ENCODE assay signal across 8 cellular contexts in the genomic region with DNA sequence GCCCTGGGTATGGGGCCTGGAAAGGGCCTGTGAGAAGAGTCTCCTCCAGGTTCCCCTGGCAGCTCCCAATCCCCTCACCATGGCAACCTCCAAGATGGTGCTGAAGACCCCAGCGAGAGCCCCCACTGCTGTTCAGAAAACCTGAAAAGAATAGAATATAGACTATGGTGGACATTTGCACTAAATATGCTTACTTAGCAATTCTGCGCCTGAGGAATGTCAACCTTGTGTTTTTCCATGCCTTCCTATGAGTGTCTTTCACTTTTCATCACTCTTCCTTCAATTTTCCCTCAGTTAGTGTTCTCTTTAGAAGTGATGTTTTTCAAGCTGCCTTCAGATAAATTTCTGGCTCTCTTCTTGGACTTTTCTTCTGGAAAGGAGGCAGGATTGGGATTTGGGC.
"Had no signal": no experiment of that assay in that cellular context is flagged by ENCODE, and none has a peak within 500 bp of the region (broad histone marks: within the 10 kb centered on the region; RNA-seq: fewer than 3 reads in every experiment).

No MANE protein-coding gene starts in this region.

- H3K27ac Mint-ChIP-seq: GM23338, HFFc6, IgD-negative memory B cell had no signal

- H3K4me1 Mint-ChIP-seq: GM23338, IgD-negative memory B cell had no signal

- H3K4me2 ChIP-seq: GM23338 had no signal

- H3K4me3 ChIP-seq: GM23338, HAP-1 had no signal

- H3K27me3 Mint-ChIP-seq: IgD-negative memory B cell had no signal

- H3K4me3 Mint-ChIP-seq: GM23338, HFFc6, IgD-negative memory B cell had no signal

- H3K9me3 Mint-ChIP-seq: GM23338, HFFc6 had no signal

- H3K36me3 ChIP-seq: HAP-1 had no signal

- ATAC-seq: GM23338, HCT116 had no signal

- H3K4me1 ChIP-seq: HAP-1 had no signal

- DNase-seq: H7, HFFc6, KG1 had no signal

- H2AFZ ChIP-seq: GM23338 had no signal

- H3K9me3 ChIP-seq: HAP-1 had no signal

- H3K27ac ChIP-seq: HL-60 had no signal
